17 cellular contexts compared by ENCODE assay signal in genomic region chr22:29848115-29848514, GRCh38. TPM values are rescaled to one million over a fixed set of nuclear protein-coding genes. Genes with fewer than 3 reads are reported as not detected.
DNase-seq lines count a peak whose midpoint lies in the region; ATAC-seq and TF ChIP-seq lines count a peak whose summit lies in the region.
"Had no signal": no experiment of that assay in that cellular context is flagged by ENCODE, and none has a peak within 500 bp of the region (broad histone marks: within the 10 kb centered on the region; RNA-seq: fewer than 3 reads in every experiment).

No MANE protein-coding gene starts in this region.

- H3K9me3 ChIP-seq in heart left ventricle (peaks cover 0 to 11% (median 0%) of the 10 kb centered on the region in 12 donors), adipocyte (ENCODE audit: control insufficient read depth, low read length) (peaks cover 10% of the 10 kb centered on the region), neural progenitor cell (ENCODE audit: low read depth) (no peaks in the 10 kb centered on the region), smooth muscle cell (replicated peaks; ENCODE audit: low read depth) (no peaks in the 10 kb centered on the region)
- H3K9me3 ChIP-seq: BE2C had no signal

- peak; percentile 79 for ATAC-seq in Right ventricle myocardium inferior
- ATAC-seq in heart left ventricle: no peak
- ATAC-seq: K562 had no signal

- TF ChIP-seq CTCF in heart left ventricle (IDR thresholded peaks at IDR 0.05): no peak
- TF ChIP-seq CTCF in neural progenitor cell (IDR thresholded peaks at IDR 0.05): no peak
- TF ChIP-seq CTCF in smooth muscle cell (IDR thresholded peaks at IDR 0.05; ENCODE audit: borderline replicate concordance, insufficient read depth, poor library complexity, severe bottlenecking): no peak

- no peak for TF ChIP-seq POLR2A in heart left ventricle (IDR thresholded peaks at IDR 0.05)

- no peaks in the 10 kb centered on the region for H3K4me1 ChIP-seq in heart left ventricle
- peaks cover 20% of the 10 kb centered on the region for H3K4me1 ChIP-seq in adipocyte (ENCODE audit: control insufficient read depth, insufficient read depth, low read length)
- no peaks in the 10 kb centered on the region for H3K4me1 ChIP-seq in neural progenitor cell
- H3K4me1 ChIP-seq in smooth muscle cell (ENCODE audit: low read depth): peaks cover 4% of the 10 kb centered on the region
- H3K4me1 ChIP-seq: BE2C had no signal

- H2AFZ ChIP-seq in neural progenitor cell (replicated peaks) (no peak overlapping the region), smooth muscle cell (ENCODE audit: low read depth) (peak overlapping the region; percentile 64)

- H3K27ac ChIP-seq in heart left ventricle (no peak overlapping the region), neural progenitor cell (no peak overlapping the region), smooth muscle cell (ENCODE audit: low read depth) (peak overlapping the region; percentile 36)

- no peaks in the 10 kb centered on the region for H3K36me3 Mint-ChIP-seq in neural progenitor cell
- H3K36me3 Mint-ChIP-seq: CD4-positive, alpha-beta memory T cell had no signal

- H4K20me1 ChIP-seq in neural progenitor cell (ENCODE audit: low read depth): no peaks in the 10 kb centered on the region
- no peaks in the 10 kb centered on the region for H4K20me1 ChIP-seq in smooth muscle cell (ENCODE audit: low read depth)

- H3K36me3 ChIP-seq in heart left ventricle (no peaks in the 10 kb centered on the region), adipocyte (ENCODE audit: control insufficient read depth, insufficient read depth, low read length, severe bottlenecking) (no peaks in the 10 kb centered on the region), neural progenitor cell (no peaks in the 10 kb centered on the region), smooth muscle cell (ENCODE audit: low read depth) (no peaks in the 10 kb centered on the region)
- H3K36me3 ChIP-seq: BE2C had no signal

- DNase-seq in Right ventricle myocardium inferior (ENCODE audit: missing footprints) (no peak), heart left ventricle (no peak), adipocyte (ENCODE audit: low read depth) (no peak), neural progenitor cell (ENCODE audit: low spot score) (no peak), smooth muscle cell (lab: John Stamatoyannopoulos, UW; ENCODE audit: unreplicated experiment) (no peak), NCI-H345 treated with DMSO at 0.1 percent for 48 hours (lab: John Stamatoyannopoulos, UW; ENCODE audit: unreplicated experiment) (no peak), COR-L47 (lab: John Stamatoyannopoulos, UW) (no peak), middle frontal gyrus (ENCODE audit: extremely low spot score, low spot score) (no peak)
- DNase-seq: BE2C; Calu3; CD4-positive, alpha-beta memory T cell; NCI-H1105; NCI-H2081 treated with DMSO at 0.1 percent for 48 hours; NCI-H748 treated with DMSO at 0.1 percent for 48 hours; OCI-M1; SHP77 treated with DMSO at 0.1 percent for 48 hours had no signal

- H3K9ac ChIP-seq in adipocyte (ENCODE audit: low read length) (peak overlapping the region; percentile 57), neural progenitor cell (no peak overlapping the region), smooth muscle cell (ENCODE audit: low read depth) (peak overlapping the region; percentile 1)

- WGBS in heart left ventricle, 4 donors: 64 to 72% (median 70%) methylated on average over 3 of the region's 3 CpGs
- 4% methylated on average over 3 of the region's 3 CpGs for WGBS in smooth muscle cell (ENCODE audit: low lambda C conversion rate)

- no peak overlapping the region for H3K4me3 Mint-ChIP-seq in neural progenitor cell
- H3K4me3 Mint-ChIP-seq: CD4-positive, alpha-beta memory T cell had no signal

- no peak overlapping the region for H3K4me2 ChIP-seq in neural progenitor cell
- peak overlapping the region; percentile 21 for H3K4me2 ChIP-seq in smooth muscle cell

- H3K79me2 ChIP-seq in neural progenitor cell (ENCODE audit: low read depth): no peaks in the 10 kb centered on the region
- H3K79me2 ChIP-seq in smooth muscle cell (ENCODE audit: low read depth): no peaks in the 10 kb centered on the region

- H3K4me3 ChIP-seq in heart left ventricle (no peak overlapping the region), adipocyte (ENCODE audit: low read length) (peak overlapping the region; percentile 9), neural progenitor cell (no peak overlapping the region), smooth muscle cell (no peak overlapping the region)
- H3K4me3 ChIP-seq: K562 had no signal

- H3F3A ChIP-seq in neural progenitor cell (ENCODE audit: low read depth) (no peaks in the 10 kb centered on the region), smooth muscle cell (ENCODE audit: low read depth) (no peaks in the 10 kb centered on the region)

- H3K27me3 ChIP-seq in heart left ventricle (no peaks in the 10 kb centered on the region), adipocyte (replicated peaks; ENCODE audit: control insufficient read depth, insufficient read depth, low read length) (no peaks in the 10 kb centered on the region), neural progenitor cell (no peaks in the 10 kb centered on the region), smooth muscle cell (ENCODE audit: low read depth) (no peaks in the 10 kb centered on the region)
- H3K27me3 ChIP-seq: BE2C had no signal

- H3K4me1 Mint-ChIP-seq in neural progenitor cell: no peaks in the 10 kb centered on the region
- H3K4me1 Mint-ChIP-seq: CD4-positive, alpha-beta memory T cell had no signal

- H3K27me3 Mint-ChIP-seq in neural progenitor cell (ENCODE audit: insufficient read depth, low read depth): peaks cover 4% of the 10 kb centered on the region
- H3K27me3 Mint-ChIP-seq: CD4-positive, alpha-beta memory T cell had no signal

- intact Hi-C loops in Right ventricle myocardium inferior (cut with DNase I) (no loop called here), heart left ventricle (cut with DNase I) (no loop called here)

- H3K9me3 Mint-ChIP-seq in neural progenitor cell: no peaks in the 10 kb centered on the region

- peak overlapping the region; percentile 58 for H3K27ac Mint-ChIP-seq in neural progenitor cell
- H3K27ac Mint-ChIP-seq: CD4-positive, alpha-beta memory T cell had no signal

RNA-seq across cellular contexts. Expression of gene ASCC2, which starts 10.0 kb away (rescaled TPM):
- total RNA-seq in Right ventricle myocardium inferior (33.8 TPM), heart left ventricle (10 to 100 TPM; 23.6 to 53.2 (median 30.4) TPM), neural progenitor cell (ENCODE audit: low replicate concordance) (16.1 and 17.3 TPM in 2 replicates), smooth muscle cell (27.8 and 32.1 TPM in 2 replicates)
- polyA plus RNA-seq in heart left ventricle (10 to 100 TPM; 41.8 to 77.1 TPM), smooth muscle cell (58.9 and 81.0 TPM in 2 replicates)

RNA-seq across cellular contexts. Expression of gene MTMR3, which starts 34.9 kb away (rescaled TPM):
- 32.3 TPM for total RNA-seq in Right ventricle myocardium inferior
- 10 to 100 TPM; 26.1 to 44.8 (median 36.7) TPM for total RNA-seq in heart left ventricle
- polyA plus RNA-seq in heart left ventricle: 10 to 100 TPM in 1 of 2 donors, 1 to 10 TPM in 1; 9.6 to 22.3 TPM
- 35.4 and 40.0 TPM in 2 replicates for total RNA-seq in neural progenitor cell (ENCODE audit: low replicate concordance)
- total RNA-seq in smooth muscle cell: 33.0 and 48.9 TPM in 2 replicates
- polyA plus RNA-seq in smooth muscle cell: 15.8 and 21.0 TPM in 2 replicates
